In the genomic region with DNA sequence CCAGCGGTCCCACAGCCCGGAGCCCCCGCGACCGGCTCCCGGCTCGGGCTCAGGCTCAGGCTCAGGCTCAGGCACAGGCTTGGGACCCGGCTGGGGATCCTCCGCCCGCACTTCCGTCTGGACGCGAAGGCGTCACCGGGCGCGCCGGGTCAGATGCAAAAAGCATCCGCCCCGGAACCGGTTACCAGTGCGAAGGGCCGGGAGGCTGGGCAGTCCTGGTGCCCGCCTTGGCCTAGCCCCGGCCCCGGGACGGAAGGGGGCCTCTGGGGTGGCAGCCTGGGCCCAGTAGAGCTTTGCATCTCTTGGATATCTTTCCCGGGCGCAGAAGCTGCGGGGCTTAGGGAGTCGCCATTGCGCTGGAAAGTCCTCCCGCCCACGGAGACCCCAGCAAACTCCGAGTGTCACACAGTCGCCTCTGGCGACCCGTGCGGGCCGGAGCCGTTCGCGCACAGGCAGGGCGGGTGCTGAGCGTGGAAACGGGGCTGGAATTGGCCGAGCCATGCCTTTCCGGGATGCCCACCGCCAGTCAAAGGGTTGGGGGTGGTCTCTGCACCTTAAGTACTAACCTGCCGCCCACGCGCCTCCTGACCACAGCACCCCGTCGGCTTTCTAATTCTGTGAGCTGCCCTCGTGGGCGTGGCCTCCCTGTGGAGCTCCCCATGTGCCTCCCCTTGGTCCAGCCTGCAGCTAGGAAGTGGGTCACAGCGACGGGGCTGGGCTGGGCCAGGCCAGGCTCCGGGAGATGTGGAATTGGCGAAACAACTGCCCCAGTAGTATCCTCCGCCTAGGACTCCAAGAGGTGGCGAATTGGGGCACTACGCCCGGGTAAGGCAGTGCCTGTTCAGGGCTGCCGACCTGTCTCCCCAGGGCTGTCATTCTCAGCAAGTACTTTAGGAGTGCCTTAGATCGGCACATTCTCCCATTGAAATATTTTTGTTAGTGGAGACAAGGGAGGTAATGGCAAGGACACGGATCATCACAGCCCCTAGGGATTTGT, we compare ENCODE assay signal across 8 cellular contexts. TPM values are rescaled to one million over a fixed set of nuclear protein-coding genes. Genes with fewer than 3 reads are reported as not detected.
DNase-seq lines count a peak whose midpoint lies in the region; ATAC-seq and TF ChIP-seq lines count a peak whose summit lies in the region.

Gene TMEM9B (minus strand): TSS at position 119 of the 997 bp plus-strand sequence. CDS start 129 bp downstream, outside the sequence.

- H3K36me3 ChIP-seq in duodenal mucosa (ENCODE audit: control insufficient read depth in 1 of 2, insufficient read depth in 2 of 2, low read length in 2 of 2), result no peaks in the 10 kb centered on the region

- H3K27me3 ChIP-seq in duodenal mucosa (ENCODE audit: control insufficient read depth in 1 of 2, insufficient read depth in 2 of 2, low read length in 2 of 2), result no peaks in the 10 kb centered on the region

- H3K4me1 Mint-ChIP-seq in CD14-positive monocyte, result peaks cover 35% of the 10 kb centered on the region
- H3K4me1 Mint-ChIP-seq in activated CD8-positive, alpha-beta T cell treated with anti-CD3 and anti-CD28 coated beads for 36 hours (ENCODE audit: low read depth), result peaks cover 25% of the 10 kb centered on the region

- TF ChIP-seq POLR2A in lower leg skin (IDR thresholded peaks at IDR 0.05), result peak in 1 of 2 donors; percentile 57

- H3K27ac ChIP-seq in duodenal mucosa (ENCODE audit: low read depth, low read length), result peak within 1 kb of the TSS; percentile 97

- CTCF ChIA-PET in activated CD8-positive, alpha-beta T cell treated with anti-CD3 and anti-CD28 coated beads for 36 hours (lab: Charles Lee), result interaction anchor here (1.4 to 3.0 kb wide), 3 partner anchors 50 to 173 kb away, joined by 3 to 20 read pairs (median 13); no protein-coding TSS in a partner anchor

- peaks cover 0 to 5% (median 0%) of the 10 kb centered on the region in 3 donors for H3K27me3 Mint-ChIP-seq in CD14-positive monocyte (ENCODE audit: low read depth in 3 of 3)
- no peaks in the 10 kb centered on the region for H3K27me3 Mint-ChIP-seq in activated CD8-positive, alpha-beta T cell treated with anti-CD3 and anti-CD28 coated beads for 36 hours

- 0 to 1% methylated on average over 24 to 30 of the region's 67 CpGs for WGBS in lower leg skin, 2 donors

- POLR2A ChIA-PET in activated CD8-positive, alpha-beta T cell treated with anti-CD3 and anti-CD28 coated beads for 36 hours (lab: Charles Lee), result interaction anchor here (0.6 to 3.0 kb wide), 6 partner anchors 11 to 282 kb away, joined by 3 to 16 read pairs (median 3); partner anchors contain the start of genes RPL27A and TRIM66

- peaks cover 4 to 7% of the 10 kb centered on the region in 2 donors for H3K36me3 Mint-ChIP-seq in CD14-positive monocyte
- H3K36me3 Mint-ChIP-seq in activated CD8-positive, alpha-beta T cell treated with anti-CD3 and anti-CD28 coated beads for 36 hours (ENCODE audit: low read depth), result no peaks in the 10 kb centered on the region

- peak within 1 kb of the TSS; percentile 87 to 93 for H3K4me3 ChIP-seq in duodenal mucosa (ENCODE audit: low read depth in 1 of 2, low read length in 2 of 2)
- peak within 1 kb of the TSS; percentile 88 for H3K4me3 ChIP-seq in lower leg skin (ENCODE audit: low read depth, poor library complexity, severe bottlenecking)

- peak within 1 kb of the TSS; percentile 95 to 98 for H3K4me3 Mint-ChIP-seq in CD14-positive monocyte
- H3K4me3 Mint-ChIP-seq in activated CD8-positive, alpha-beta T cell treated with anti-CD3 and anti-CD28 coated beads for 36 hours, result peak within 1 kb of the TSS; percentile 94

- peaks cover 23 to 24% of the 10 kb centered on the region in 2 donors for H3K4me1 ChIP-seq in duodenal mucosa (ENCODE audit: control insufficient read depth in 1 of 2, insufficient read depth in 2 of 2, low read length in 2 of 2)

- DNase-seq in CD14-positive monocyte (ENCODE audit: low spot score) (peak; percentile 87), GM19240 (ENCODE audit: insufficient read length, low spot score) (peak; percentile 61), NCI-H748 treated with DMSO at 0.1 percent for 48 hours (lab: John Stamatoyannopoulos, UW) (peak; percentile 58), lower leg skin (ENCODE audit: low spot score in 2 of 2) (peak; percentile 85 to 97)
- DNase-seq in activated CD8-positive, alpha-beta T cell treated with anti-CD3 and anti-CD28 coated beads for 36 hours, result peak; percentile 95
- peak; percentile 65 to 75 for DNase-seq in stimulated activated CD4-positive, alpha-beta T cell treated with anti-CD3 and anti-CD28 coated beads, Interleukin-4, amount 100 ng/mL, for 4 hours

- peak within 1 kb of the TSS; percentile 95 to 100 (median 97) for H3K27ac Mint-ChIP-seq in CD14-positive monocyte
- H3K27ac Mint-ChIP-seq in activated CD8-positive, alpha-beta T cell treated with anti-CD3 and anti-CD28 coated beads for 36 hours, result peak within 1 kb of the TSS; percentile 91

- no peak for TF ChIP-seq CTCF in CD14-positive monocyte (IDR thresholded peaks at IDR 0.05)
- no peak for TF ChIP-seq CTCF in activated CD8-positive, alpha-beta T cell treated with anti-CD3 and anti-CD28 coated beads for 36 hours (IDR thresholded peaks at IDR 0.05)
- TF ChIP-seq CTCF in lower leg skin (IDR thresholded peaks at IDR 0.05), result no peak

- peak; percentile 69 for ATAC-seq in HG03457 (IDR thresholded peaks at IDR 0.05; ENCODE audit: unreplicated experiment)
- peak; percentile 85 for ATAC-seq in activated CD8-positive, alpha-beta T cell treated with anti-CD3 and anti-CD28 coated beads for 36 hours

- H3K9me3 Mint-ChIP-seq in CD14-positive monocyte, result no peaks in the 10 kb centered on the region
- no peaks in the 10 kb centered on the region for H3K9me3 Mint-ChIP-seq in activated CD8-positive, alpha-beta T cell treated with anti-CD3 and anti-CD28 coated beads for 36 hours

- H3K9me3 ChIP-seq in duodenal mucosa (ENCODE audit: control insufficient read depth in 1 of 2, low read length in 2 of 2), result no peaks in the 10 kb centered on the region

- intact Hi-C loops in CD14-positive monocyte (cut with micrococcal nuclease), result loop anchor here (5.0 to 10.0 kb wide), 3 partner anchors 50 to 290 kb away; partner anchors contain the start of genes RPL27A (in 1 of the 2) and TRIM66 (in 1 of the 2)
- intact Hi-C loops in activated CD8-positive, alpha-beta T cell treated with anti-CD3 and anti-CD28 coated beads for 36 hours (cut with micrococcal nuclease), result loop anchor here (5.0 kb wide), 2 partner anchors 52 to 277 kb away; partner anchors contain the start of gene AKIP1
- intact Hi-C loops in lower leg skin (cut with DNase I; ENCODE audit: low total_unique reads), result no loop called here

- peak within 1 kb of the TSS; percentile 90 to 94 for H3K9ac ChIP-seq in duodenal mucosa (ENCODE audit: low read depth in 1 of 2, low read length in 2 of 2)

RNA-seq across cellular contexts. Expression of gene TMEM9B, which starts in this region (rescaled TPM):
- 100 to 1,000 TPM; 141 to 149 TPM for polyA plus RNA-seq in CD14-positive monocyte
- 10 to 100 TPM; 14.6 to 16.3 TPM for total RNA-seq in activated CD8-positive, alpha-beta T cell treated with anti-CD3 and anti-CD28 coated beads for 36 hours
- total RNA-seq in lower leg skin, result 10 to 100 TPM; 40.4 to 54.7 (median 48.0) TPM

Comparison
In these comparisons a context has a peak if more than half of its experiments do, and no peak if none do; other contexts are left out.
1. Peak in every context shown above with its lines: DNase-seq, ATAC-seq, H3K4me3 ChIP-seq and H3K27ac ChIP-seq.